In the genomic region with DNA sequence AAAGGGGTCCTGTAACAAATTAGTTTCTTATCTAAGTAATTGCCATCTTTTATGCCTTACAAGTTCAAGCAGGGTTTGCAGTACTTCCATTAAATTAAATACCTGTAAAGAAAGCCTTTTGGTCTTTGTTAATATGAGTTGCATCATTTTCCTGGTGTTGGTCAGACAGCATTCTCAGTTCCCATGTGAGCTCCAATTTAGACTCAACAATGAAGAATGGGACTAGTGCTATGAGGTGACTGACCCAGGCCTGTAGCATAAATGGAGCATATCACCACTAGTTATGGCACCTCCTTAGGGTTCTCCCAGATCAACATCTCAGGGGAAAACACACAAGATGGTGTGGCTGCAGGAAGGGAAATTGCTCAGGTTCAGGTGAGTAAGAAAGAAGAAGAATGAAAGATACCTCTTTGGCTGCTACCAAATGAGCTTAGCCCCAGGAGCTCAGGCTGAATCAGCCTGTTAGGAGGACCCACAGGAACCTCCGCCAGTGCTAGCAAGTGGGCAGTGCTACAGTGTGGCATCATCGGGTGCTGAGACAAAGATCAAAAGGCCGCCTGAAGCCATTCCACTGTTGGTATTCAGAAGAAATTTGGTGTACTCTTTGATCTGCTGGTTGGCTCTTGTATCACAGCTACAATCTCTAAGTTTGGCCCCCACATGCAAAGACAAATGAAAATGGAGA, we compare ENCODE assay signal across 35 cellular contexts. TPM values are rescaled to one million over a fixed set of nuclear protein-coding genes. Genes with fewer than 3 reads are reported as not detected.
A peak's percentile ranks its signal among the peaks of the same experiment; 100 is the strongest.
DNase-seq lines count a peak whose midpoint lies in the region; ATAC-seq and TF ChIP-seq lines count a peak whose summit lies in the region.
"Had no signal": no experiment of that assay in that cellular context is flagged by ENCODE, and none has a peak within 500 bp of the region (broad histone marks: within the 10 kb centered on the region; RNA-seq: fewer than 3 reads in every experiment).

No MANE protein-coding gene starts in this region.

- H3K27me3 Mint-ChIP-seq in WTC11 (ENCODE audit: low read depth) = peaks cover 32% of the 10 kb centered on the region

- TF ChIP-seq CTCF in mammary epithelial cell (conservative IDR thresholded peaks at IDR 0.05 in 1 of 2, IDR thresholded peaks at IDR 0.05 in 1 of 2; ENCODE audit: extremely low read depth in 1 of 2, insufficient read depth in 1 of 2, low read depth in 1 of 2, low read length in 2 of 2) = no peak
- TF ChIP-seq CTCF in breast epithelium (IDR thresholded peaks at IDR 0.05) = no peak
- TF ChIP-seq CTCF in WTC11 (IDR thresholded peaks at IDR 0.05) = no peak
- no peak for TF ChIP-seq CTCF in fibroblast of pulmonary artery (IDR thresholded peaks at IDR 0.05; ENCODE audit: low read length, missing control alignments)
- no peak for TF ChIP-seq CTCF in ovary (IDR thresholded peaks at IDR 0.05)

- no peaks in the 10 kb centered on the region for H3K36me3 Mint-ChIP-seq in WTC11
- H3K36me3 Mint-ChIP-seq: activated naive CD8-positive, alpha-beta T cell treated with anti-CD3 and anti-CD28 coated beads for 36 hours; stimulated activated naive B cell treated with anti-CD40 and anti-IgM and Interleukin-4, amounts not matched to agents 10 μg/mL and 1 μg/mL and 100 μg/mL, for 72 hours had no signal

- ATAC-seq in WTC11 = no peak
- ATAC-seq: left colon; stimulated activated naive B cell treated with anti-CD40 and anti-IgM and Interleukin-4, amounts not matched to agents 10 μg/mL and 1 μg/mL and 100 μg/mL, for 72 hours had no signal

- WGBS in mammary epithelial cell (ENCODE audit: low coverage, missing lambda C conversion rate) = 52% methylated on average over 3 of the region's 3 CpGs
- 63 to 82% (median 71%) methylated on average over 3 of the region's 3 CpGs for WGBS in ovary, 3 donors

- intact Hi-C loops in mammary epithelial cell (cut with micrococcal nuclease) (no loop called here), breast epithelium (cut with DNase I; ENCODE audit: low total_unique reads) (no loop called here), ovary (cut with DNase I) (no loop called here)

- H3K4me3 ChIP-seq in mammary epithelial cell (replicated peaks in 1 of 3; ENCODE audit: insufficient read depth in 1 of 3, low read depth in 2 of 3, low read length in 3 of 3) = no peak overlapping the region
- H3K4me3 ChIP-seq in breast epithelium = no peak overlapping the region
- H3K4me3 ChIP-seq in fibroblast of pulmonary artery (replicated peaks; ENCODE audit: low read depth, low read length) = no peak overlapping the region
- H3K4me3 ChIP-seq in ovary = no peak overlapping the region
- H3K4me3 ChIP-seq: skin epidermis, upper lobe of left lung had no signal

- DNase-seq in mammary epithelial cell (no peak), breast epithelium (ENCODE audit: low spot score in 2 of 2) (no peak), WTC11 (ENCODE audit: low spot score) (no peak), fibroblast of pulmonary artery (ENCODE audit: low read depth) (peak; percentile 29), NCI-H82 treated with DMSO at 0.1 percent for 48 hours (lab: John Stamatoyannopoulos, UW; ENCODE audit: unreplicated experiment) (no peak), NCI-H2029 (lab: John Stamatoyannopoulos, UW) (no peak), ovary (no peak)
- DNase-seq in activated T-cell treated with anti-CD3 and anti-CD28 coated beads, Interleukin-2, amount 50 U/mL, for 1 hour = no peak
- DNase-seq: activated CD4-positive, alpha-beta T cell treated with anti-CD3 and anti-CD28 coated beads for 48 hours; activated effector memory CD4-positive, alpha-beta T cell treated with anti-CD3 and anti-CD28 coated beads, Interleukin-2, amount 50 U/mL, for 16 hours; activated naive CD8-positive, alpha-beta T cell treated with anti-CD3 and anti-CD28 coated beads for 36 hours; Calu3; DMS79; GDM1; hippocampal formation; left colon; NCI-H1417; NCI-H2081; NCI-H345; NCI-H748 treated with DMSO at 0.1 percent for 48 hours; retina; stimulated activated naive B cell treated with anti-CD40 and anti-IgM and Interleukin-4, amounts not matched to agents 10 μg/mL and 1 μg/mL and 100 μg/mL, for 72 hours; substantia nigra; T-helper 9 cell; upper lobe of left lung had no signal

- CTCF ChIA-PET in mammary epithelial cell (lab: Charles Lee; ENCODE audit: low non-redundant PET) (no interaction called here), WTC11 (lab: Charles Lee) (interaction anchor here (1.0 kb wide), 1 partner anchor 147 kb away, joined by 3 read pairs; no protein-coding TSS in a partner anchor)

- peaks cover 9% of the 10 kb centered on the region for H3K27me3 ChIP-seq in mammary epithelial cell (ENCODE audit: insufficient read depth, low read length)
- no peaks in the 10 kb centered on the region for H3K27me3 ChIP-seq in breast epithelium
- no peaks in the 10 kb centered on the region for H3K27me3 ChIP-seq in ovary
- H3K27me3 ChIP-seq: upper lobe of left lung had no signal

- H4K20me1 ChIP-seq in mammary epithelial cell (ENCODE audit: insufficient read depth, low read length) = no peaks in the 10 kb centered on the region

- no peak for TF ChIP-seq EP300 in ovary (IDR thresholded peaks at IDR 0.05)

- POLR2A ChIA-PET in WTC11 (lab: Charles Lee) = interaction anchor here (0.6 kb wide), 1 partner anchor 15 kb away, joined by 3 read pairs; no protein-coding TSS in a partner anchor

- H3K4me2 ChIP-seq in mammary epithelial cell (ENCODE audit: insufficient read depth, low read depth, low read length) = no peak overlapping the region
- H3K4me2 ChIP-seq: KMS-11 had no signal

- BruUV-seq in mammary epithelial cell (replicated peaks; lab: Mats Ljungman, UMichigan) = TSS peak; percentile 50

- H3K4me1 ChIP-seq in mammary epithelial cell (ENCODE audit: insufficient read depth, low read length) (peaks cover 15% of the 10 kb centered on the region), breast epithelium (peaks cover 0 to 8% of the 10 kb centered on the region in 2 donors), ovary (ENCODE audit: insufficient read depth) (no peaks in the 10 kb centered on the region)

- H3K4me1 Mint-ChIP-seq in WTC11 = peaks cover 44% of the 10 kb centered on the region

- H2AFZ ChIP-seq in mammary epithelial cell (ENCODE audit: low read depth, low read length) = no peak overlapping the region
- H2AFZ ChIP-seq: parathyroid adenoma had no signal

- H3K4me3 Mint-ChIP-seq in WTC11 = peak overlapping the region; percentile 27; the same call in 1 of the 2 replicates
- H3K4me3 Mint-ChIP-seq: activated naive CD8-positive, alpha-beta T cell treated with anti-CD3 and anti-CD28 coated beads for 36 hours; stimulated activated naive B cell treated with anti-CD40 and anti-IgM and Interleukin-4, amounts not matched to agents 10 μg/mL and 1 μg/mL and 100 μg/mL, for 72 hours had no signal

- H3K27ac Mint-ChIP-seq in WTC11 = no peak overlapping the region
- H3K27ac Mint-ChIP-seq: activated naive CD8-positive, alpha-beta T cell treated with anti-CD3 and anti-CD28 coated beads for 36 hours; stimulated activated naive B cell treated with anti-CD40 and anti-IgM and Interleukin-4, amounts not matched to agents 10 μg/mL and 1 μg/mL and 100 μg/mL, for 72 hours had no signal

- no peaks in the 10 kb centered on the region for H3K36me3 ChIP-seq in mammary epithelial cell (ENCODE audit: insufficient read depth, low read length)
- no peaks in the 10 kb centered on the region for H3K36me3 ChIP-seq in breast epithelium
- H3K36me3 ChIP-seq in ovary = no peaks in the 10 kb centered on the region
- H3K36me3 ChIP-seq: upper lobe of left lung had no signal

- TF ChIP-seq POLR2A in breast epithelium (IDR thresholded peaks at IDR 0.05) (no peak), ovary (IDR thresholded peaks at IDR 0.05) (no peak)

- dilution Hi-C loops in mammary epithelial cell (cut with HindIII; ENCODE audit: low sequenced_read_pairs) = no loop called here

- no peaks in the 10 kb centered on the region for H3K79me2 ChIP-seq in mammary epithelial cell (ENCODE audit: insufficient read depth, low read length)
- H3K79me2 ChIP-seq: parathyroid adenoma had no signal

- H3K9me3 Mint-ChIP-seq in WTC11 = no peaks in the 10 kb centered on the region
- H3K9me3 Mint-ChIP-seq: activated naive CD8-positive, alpha-beta T cell treated with anti-CD3 and anti-CD28 coated beads for 36 hours; stimulated activated naive B cell treated with anti-CD40 and anti-IgM and Interleukin-4, amounts not matched to agents 10 μg/mL and 1 μg/mL and 100 μg/mL, for 72 hours had no signal

- H3K9ac ChIP-seq in mammary epithelial cell (ENCODE audit: insufficient read depth, low read length) = no peak overlapping the region
- H3K9ac ChIP-seq: KMS-11, parathyroid adenoma had no signal

- H3K9me3 ChIP-seq in mammary epithelial cell (replicated peaks; ENCODE audit: insufficient read depth, low read length) = no peaks in the 10 kb centered on the region
- no peaks in the 10 kb centered on the region for H3K9me3 ChIP-seq in breast epithelium
- no peaks in the 10 kb centered on the region for H3K9me3 ChIP-seq in ovary
- H3K9me3 ChIP-seq: upper lobe of left lung had no signal

- in situ Hi-C loops in mammary epithelial cell (cut with MboI; ENCODE audit: low sequenced_read_pairs in 2 of 2) = no loop called here

- H3K27ac ChIP-seq in mammary epithelial cell (ENCODE audit: insufficient read depth, low read depth, low read length) (no peak overlapping the region), breast epithelium (no peak overlapping the region), ovary (no peak overlapping the region)
- H3K27ac ChIP-seq: 22Rv1, C4-2B, HL-60, KMS-11, parathyroid adenoma, skin epidermis, upper lobe of left lung, VCaP had no signal

TF ChIP-seq in WTC11, 78 proteins besides CTCF, POLR2A, EP300 and RAD21:
- no peak for TF ChIP-seq GTF2I (CRISPR knock-in tag; conservative IDR thresholded peaks at IDR 0.05)

RNA-seq across cellular contexts. Expression of gene TTC29, which starts 1.8 kb away (rescaled TPM):
- total RNA-seq in mammary epithelial cell (1 to 10 TPM in 1 of 2 donors, not detected in 1; 1.5 TPM), breast epithelium (under 1 TPM in 1 of 3 donors, not detected in 2; 0.29 TPM), WTC11 (2021) (0.09 to 0.16 TPM in 2 of 3 replicates, not detected in the other), ovary (1 to 10 TPM in 2 of 7 donors, under 1 TPM in 3, not detected in 2; 0.36 to 7.8 (median 0.87) TPM)
- polyA plus RNA-seq in mammary epithelial cell (not detected), ovary (under 1 TPM in 1 of 2 donors, not detected in 1; 0.07 TPM)
- not detected for polyA minus RNA-seq in mammary epithelial cell
- total RNA-seq: activated naive CD8-positive, alpha-beta T cell treated with anti-CD3 and anti-CD28 coated beads for 36 hours; astrocyte; Calu3; left colon; lung microvascular endothelial cell had no signal
- polyA plus RNA-seq: neural cell had no signal
